10 cellular contexts compared by ENCODE assay signal in the genomic region with DNA sequence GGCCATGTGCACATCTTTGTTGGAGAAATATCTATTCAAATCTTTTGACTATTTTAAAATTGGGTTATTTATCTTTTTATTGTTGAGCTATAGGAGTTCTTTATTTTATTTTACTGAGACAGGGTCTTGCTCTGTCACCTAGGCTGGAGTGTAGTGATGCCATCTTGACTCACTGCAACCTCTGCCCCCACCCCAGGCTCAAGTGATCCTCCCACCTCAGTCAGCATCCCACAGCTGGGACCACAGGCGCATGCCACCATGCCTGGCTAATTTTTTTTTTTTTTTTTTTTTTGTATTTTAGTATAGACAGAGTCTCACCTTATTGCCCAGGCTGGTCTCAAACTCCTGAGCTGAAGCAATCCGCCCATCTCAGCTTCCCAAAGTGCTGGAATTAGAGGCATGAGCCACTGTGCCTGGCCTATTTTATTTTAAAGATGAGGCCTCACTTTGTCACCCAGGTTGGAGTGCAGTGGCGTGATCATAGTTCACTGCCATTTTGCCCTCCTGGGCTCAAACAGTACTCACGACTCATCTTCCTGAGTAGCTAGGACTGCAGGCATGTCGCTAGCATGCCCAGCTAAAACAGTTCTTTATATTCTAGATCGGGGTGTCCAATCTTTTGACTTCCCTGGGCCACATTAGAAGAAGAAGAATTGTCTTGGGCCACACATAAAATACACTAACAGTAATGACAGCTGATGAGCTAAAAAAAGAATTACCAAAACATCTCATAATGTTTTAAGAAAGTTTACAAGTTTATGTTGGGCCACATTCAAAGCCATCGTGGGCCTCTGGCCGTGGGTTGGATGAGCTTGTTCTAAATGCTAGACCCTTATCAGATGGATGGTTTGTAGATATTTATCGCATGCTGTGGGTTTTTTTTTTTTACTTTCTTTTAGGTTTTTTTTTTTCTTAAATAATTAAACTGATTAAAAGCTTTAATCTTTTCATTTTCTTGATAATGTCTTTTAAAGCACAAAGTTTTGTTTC. TPM values are rescaled to one million over a fixed set of nuclear protein-coding genes. Genes with fewer than 3 reads are reported as not detected.
A peak's percentile ranks its signal among the peaks of the same experiment; 100 is the strongest.
DNase-seq lines count a peak whose midpoint lies in the region; ATAC-seq and TF ChIP-seq lines count a peak whose summit lies in the region.
"Had no signal": no experiment of that assay in that cellular context is flagged by ENCODE, and none has a peak within 500 bp of the region (broad histone marks: within the 10 kb centered on the region; RNA-seq: fewer than 3 reads in every experiment).

No MANE protein-coding gene starts in this region.

- dilution Hi-C loops in IMR-90 (cut with HindIII; ENCODE audit: low sequenced_read_pairs, unreplicated experiment): no loop called here

- H3K27ac ChIP-seq in ACC112 (ENCODE audit: low read depth, low read length): peak overlapping the region; percentile 62
- H3K27ac ChIP-seq in IMR-90 (ENCODE audit: insufficient read depth, low read length): no peak overlapping the region
- no peak overlapping the region for H3K27ac ChIP-seq in mesenchymal stem cell (ENCODE audit: low read length, poor library complexity, severe bottlenecking)

- no peaks in the 10 kb centered on the region for H3K36me3 ChIP-seq in ACC112 (ENCODE audit: insufficient read depth, low read length)
- H3K36me3 ChIP-seq in IMR-90 (ENCODE audit: control insufficient read depth, insufficient read depth, low read length): no peaks in the 10 kb centered on the region
- no peaks in the 10 kb centered on the region for H3K36me3 ChIP-seq in mesenchymal stem cell (ENCODE audit: control insufficient read depth in 1 of 2, insufficient read depth in 2 of 2, low read depth in 1 of 2, low read length in 2 of 2)

- H3K4ac ChIP-seq in IMR-90 (ENCODE audit: low read depth, low read length) (peak overlapping the region; percentile 66; the same call in 1 of the 2 replicates), mesenchymal stem cell (ENCODE audit: low read depth in 1 of 2, low read length in 2 of 2) (no peak overlapping the region)

- H2BK12ac ChIP-seq in mesenchymal stem cell (ENCODE audit: low read length in 2 of 2): no peak overlapping the region

- peak overlapping the region; percentile 77; the same call in 1 of the 2 replicates for H3K18ac ChIP-seq in IMR-90 (ENCODE audit: low read depth, low read length)
- H3K18ac ChIP-seq in mesenchymal stem cell (ENCODE audit: low read depth in 1 of 2, low read length in 2 of 2): peak overlapping the region in 1 of 2 experiments; percentile 30

- H3K4me3 ChIP-seq in ACC112 (ENCODE audit: low read depth, low read length) (no peak overlapping the region), IMR-90 (ENCODE audit: insufficient read depth, low read depth, low read length) (no peak overlapping the region), mesenchymal stem cell (ENCODE audit: insufficient read depth in 1 of 2, low read depth in 1 of 2, low read length in 2 of 2) (no peak overlapping the region)

- no CpG with 5 or more reads among the region's 9 CpGs for WGBS in IMR-90 (ENCODE audit: extremely low coverage in 2 of 2, insufficient read length in 1 of 2), 2 experiments
- WGBS in mesenchymal stem cell: 56% methylated on average over 7 of the region's 9 CpGs

- CTCF ChIA-PET in IMR-90 (lab: Yijun Ruan, JAX): interaction anchor here (0.6 to 2.0 kb wide), 4 partner anchors 12 to 152 kb away, joined by 3 to 7 read pairs (median 4); no protein-coding TSS in a partner anchor

- H2AK9ac ChIP-seq in IMR-90 (replicated peaks; ENCODE audit: low read depth, low read length, poor library complexity): peak overlapping the region; percentile 78

- intact Hi-C loops in IMR-90 (cut with micrococcal nuclease): no loop called here

- DNase-seq in IMR-90 (no peak), mesenchymal stem cell (peak; percentile 25), SKM-1 (lab: John Stamatoyannopoulos, UW; ENCODE audit: unreplicated experiment) (no peak), NCI-H226 (no peak)
- peak; percentile 26 for DNase-seq in activated naive CD4-positive, alpha-beta T cell treated with anti-CD3 and anti-CD28 coated beads, Interleukin-2, amount 50 U/mL, for 16 hours
- DNase-seq: DMS79 treated with DMSO at 0.1 percent for 48 hours, NCI-H1417 treated with DMSO at 0.1 percent for 48 hours had no signal

- in situ Hi-C loops in IMR-90 (cut with MboI; ENCODE audit: low sequenced_read_pairs): no loop called here

- H2BK120ac ChIP-seq in IMR-90 (ENCODE audit: low read depth, low read length) (peak overlapping the region; percentile 83), mesenchymal stem cell (ENCODE audit: low read depth, low read length) (no peak overlapping the region)

- peak overlapping the region; percentile 75 for H2BK5ac ChIP-seq in IMR-90 (ENCODE audit: low read depth, low read length, poor library complexity, severe bottlenecking)
- peak overlapping the region; percentile 73 for H2BK5ac ChIP-seq in mesenchymal stem cell (ENCODE audit: low read depth, low read length, poor library complexity, severe bottlenecking)

- ATAC-seq in IMR-90 (ENCODE audit: low read depth): peak; percentile 54
- no peak for ATAC-seq in GM18858 (IDR thresholded peaks at IDR 0.05; ENCODE audit: unreplicated experiment)
- no peak for ATAC-seq in HG03469 (IDR thresholded peaks at IDR 0.05; ENCODE audit: unreplicated experiment)

- H3K56ac ChIP-seq in IMR-90 (ENCODE audit: extremely low read depth, insufficient read depth, low read length): no peak overlapping the region

- no peak for TF ChIP-seq POLR2A in IMR-90 (IDR thresholded peaks at IDR 0.05; ENCODE audit: low read depth, low read length)

- H3K14ac ChIP-seq in IMR-90 (replicated peaks; ENCODE audit: low read depth, low read length): peak overlapping the region; percentile 91; the same call in 1 of the 2 replicates
- no peak overlapping the region for H3K14ac ChIP-seq in mesenchymal stem cell (ENCODE audit: low read length in 2 of 2)

- H4K91ac ChIP-seq in IMR-90 (ENCODE audit: insufficient read depth, low read depth, low read length) (peak overlapping the region; percentile 56; the same call in 1 of the 2 replicates), mesenchymal stem cell (ENCODE audit: low read length) (no peak overlapping the region)

- H3K23ac ChIP-seq in IMR-90 (ENCODE audit: low read depth, low read length): peak overlapping the region; percentile 32; the same call in 1 of the 2 replicates
- H3K23ac ChIP-seq in mesenchymal stem cell (ENCODE audit: low read length in 2 of 2): no peak overlapping the region

- peaks cover 30% of the 10 kb centered on the region for H4K20me1 ChIP-seq in IMR-90 (ENCODE audit: insufficient read depth, low read length)

- H3K9me3 ChIP-seq in IMR-90 (ENCODE audit: control insufficient read depth, insufficient read depth, low read length) (no peaks in the 10 kb centered on the region), mesenchymal stem cell (ENCODE audit: control insufficient read depth, low read length) (no peaks in the 10 kb centered on the region)

- no peaks in the 10 kb centered on the region for H3K27me3 ChIP-seq in ACC112 (ENCODE audit: insufficient read depth, low read length)
- H3K27me3 ChIP-seq in IMR-90 (ENCODE audit: control insufficient read depth, insufficient read depth, low read length): no peaks in the 10 kb centered on the region
- no peaks in the 10 kb centered on the region for H3K27me3 ChIP-seq in mesenchymal stem cell (ENCODE audit: control insufficient read depth in 1 of 2, insufficient read depth in 1 of 2, low read length in 2 of 2)

- POLR2A ChIA-PET in IMR-90 (lab: Charles Lee; ENCODE audit: unreplicated experiment): interaction anchor here (0.6 kb wide), 2 partner anchors 29 to 177 kb away, joined by 3 read pairs; no protein-coding TSS in a partner anchor

- peaks cover 18% of the 10 kb centered on the region for H3K4me1 ChIP-seq in ACC112 (ENCODE audit: control insufficient read depth, insufficient read depth, low read length, unreplicated experiment)
- peaks cover 11% of the 10 kb centered on the region for H3K4me1 ChIP-seq in IMR-90 (ENCODE audit: control insufficient read depth, insufficient read depth, low read length)
- peaks cover 12% of the 10 kb centered on the region for H3K4me1 ChIP-seq in mesenchymal stem cell (ENCODE audit: control insufficient read depth, insufficient read depth, low read depth, low read length)

- H2BK15ac ChIP-seq in IMR-90 (ENCODE audit: low read depth, low read length): no peak overlapping the region
- no peak overlapping the region for H2BK15ac ChIP-seq in mesenchymal stem cell (ENCODE audit: low read depth, poor library complexity, severe bottlenecking)

- H4K8ac ChIP-seq in IMR-90 (ENCODE audit: low read depth in 2 of 2, low read length in 2 of 2) (peak overlapping the region in 1 of 2 experiments; percentile 77; a peak in 2 of 4 replicates), mesenchymal stem cell (ENCODE audit: low read length) (peak overlapping the region; percentile 47)

- H3K79me1 ChIP-seq in IMR-90 (ENCODE audit: low read depth in 1 of 2, low read length in 2 of 2) (peaks cover 15 to 68% of the 10 kb centered on the region in 2 experiments), mesenchymal stem cell (replicated peaks; ENCODE audit: low read length, poor library complexity, severe bottlenecking) (peaks cover 14% of the 10 kb centered on the region)

- H2AK5ac ChIP-seq in IMR-90 (ENCODE audit: low read depth, low read length): no peak overlapping the region
- H2AK5ac ChIP-seq in mesenchymal stem cell (ENCODE audit: low read length, severe bottlenecking): no peak overlapping the region

- H3K9ac ChIP-seq in IMR-90 (ENCODE audit: low read depth, low read length) (no peak overlapping the region), mesenchymal stem cell (ENCODE audit: low read length) (peak overlapping the region; percentile 43)

- H3K4me2 ChIP-seq in IMR-90 (ENCODE audit: low read depth, low read length) (no peak overlapping the region), mesenchymal stem cell (ENCODE audit: low read length, poor library complexity, severe bottlenecking) (no peak overlapping the region)

- no peak for TF ChIP-seq RAD21 in IMR-90 (IDR thresholded peaks at IDR 0.05; ENCODE audit: low read length)

- H3K79me2 ChIP-seq in ACC112 (ENCODE audit: control insufficient read depth, insufficient read depth, low read length, unreplicated experiment): peaks cover 71% of the 10 kb centered on the region

- H4K5ac ChIP-seq in IMR-90 (ENCODE audit: low read depth, low read length): no peak overlapping the region

- peaks cover 14% of the 10 kb centered on the region for H3K9me1 ChIP-seq in IMR-90 (ENCODE audit: insufficient read depth, low read length)

- TF ChIP-seq CTCF in IMR-90 (conservative IDR thresholded peaks at IDR 0.05; ENCODE audit: low read depth, low read length): no peak

- peak overlapping the region; percentile 59; the same call in 1 of the 2 replicates for H2BK20ac ChIP-seq in IMR-90 (ENCODE audit: low read depth, low read length)

- BruUV-seq in IMR-90 (replicated peaks; lab: Mats Ljungman, UMichigan): no TSS peak

- H2AFZ ChIP-seq in ACC112 (ENCODE audit: low read length, unreplicated experiment): peak overlapping the region; percentile 41
- peak overlapping the region; percentile 43 for H2AFZ ChIP-seq in IMR-90 (replicated peaks; ENCODE audit: low read length, poor library complexity)
- no peak overlapping the region for H2AFZ ChIP-seq in mesenchymal stem cell (ENCODE audit: low read depth, low read length)

RNA-seq across cellular contexts. Expression of a gene that starts 13.7 kb away (rescaled TPM):
- 7.0 and 12.5 TPM in 2 replicates for total RNA-seq in IMR-90 (2012; rRNA removed)
- 4.1 and 5.2 TPM in 2 replicates for polyA plus RNA-seq in IMR-90 (2012; rRNA removed)
- 1.2 and 1.5 TPM in 2 replicates for polyA plus RNA-seq in IMR-90 (2012; cell fraction: cytosol; rRNA removed)
- 2.3 and 7.6 TPM in 2 replicates for polyA plus RNA-seq in IMR-90 (2012; cell fraction: nucleus; rRNA removed; ENCODE audit: low replicate concordance)
- 5.6 TPM for polyA plus RNA-seq in mesenchymal stem cell (2013, experiment 1 of 2)
- 5.8 TPM for polyA plus RNA-seq in mesenchymal stem cell (2013, experiment 2 of 2)

Comparison
In these comparisons a context has a peak if more than half of its experiments do, and no peak if none do; other contexts are left out.
1. DNase-seq: peak in activated naive CD4-positive, alpha-beta T cell treated with anti-CD3 and anti-CD28 coated beads, Interleukin-2, amount 50 U/mL, for 16 hours (single experiment) and mesenchymal stem cell (single experiment); none in IMR-90 (single experiment), SKM-1 (single experiment) and NCI-H226 (single experiment).